12 cellular contexts compared by ENCODE assay signal in the genomic region with DNA sequence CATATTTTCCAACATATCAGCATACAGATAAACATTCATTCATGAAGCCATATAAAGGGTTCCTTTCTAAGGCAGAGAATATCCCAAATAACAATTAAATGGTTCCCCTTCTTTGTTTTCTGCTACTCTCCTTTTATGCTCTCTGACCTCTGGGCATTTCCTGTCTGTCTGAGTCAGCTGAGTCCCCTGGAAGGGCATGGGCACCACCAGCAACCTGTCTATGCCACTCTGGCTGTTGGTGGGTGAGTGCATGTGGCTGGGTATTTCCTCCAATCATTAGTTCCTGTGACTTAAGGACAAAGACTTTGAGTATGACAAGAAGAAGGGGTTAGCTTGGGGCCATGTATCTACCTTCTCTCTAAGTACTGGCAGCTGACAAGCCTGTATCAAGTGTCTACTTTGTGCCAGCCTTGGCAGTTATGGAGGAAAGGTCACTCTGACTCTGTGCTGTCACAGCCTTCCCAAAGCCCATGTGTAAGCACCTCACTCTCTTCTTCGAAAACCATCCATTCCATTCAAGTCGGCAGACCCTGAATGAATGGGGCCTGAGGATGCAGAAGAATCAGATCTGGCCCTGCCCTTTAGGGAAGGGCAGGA.
"Had no signal": no experiment of that assay in that cellular context is flagged by ENCODE, and none has a peak within 500 bp of the region (broad histone marks: within the 10 kb centered on the region; RNA-seq: fewer than 3 reads in every experiment).

No MANE protein-coding gene starts in this region.

- H3K9me3 Mint-ChIP-seq: activated T-helper 17 cell treated with anti-CD3 and anti-CD28 coated beads, Interleukin-2, amount 50 U/mL, for 72 hours; stimulated activated memory B cell treated with anti-CD40 and anti-IgM and Interleukin-4, amounts not matched to agents 10 μg/mL and 1 μg/mL and 100 μg/mL, for 72 hours had no signal

- DNase-seq: activated naive CD4-positive, alpha-beta T cell treated with Interleukin-2 at 50 U/mL for 16 hours; hippocampal formation; mesendoderm; stimulated activated CD4-positive, alpha-beta T cell treated with anti-CD3 and anti-CD28 coated beads, Interleukin-2, amount 100 ng/mL, for 48 hours had no signal

- ATAC-seq: activated T-helper 17 cell treated with anti-CD3 and anti-CD28 coated beads, Interleukin-2, amount 50 U/mL, for 72 hours; esophagus mucosa; stimulated activated memory B cell treated with anti-CD40 and anti-IgM and Interleukin-4, amounts not matched to agents 10 μg/mL and 1 μg/mL and 100 μg/mL, for 72 hours had no signal

- H3K4me3 Mint-ChIP-seq: activated T-helper 17 cell treated with anti-CD3 and anti-CD28 coated beads, Interleukin-2, amount 50 U/mL, for 72 hours; stimulated activated memory B cell treated with anti-CD40 and anti-IgM and Interleukin-4, amounts not matched to agents 10 μg/mL and 1 μg/mL and 100 μg/mL, for 72 hours had no signal

- H3K27ac Mint-ChIP-seq: activated T-helper 17 cell treated with anti-CD3 and anti-CD28 coated beads, Interleukin-2, amount 50 U/mL, for 72 hours; stimulated activated memory B cell treated with anti-CD40 and anti-IgM and Interleukin-4, amounts not matched to agents 10 μg/mL and 1 μg/mL and 100 μg/mL, for 72 hours had no signal

- FAIRE-seq: astrocyte, endometrium, keratinocyte, TTC549, urothelium cell line had no signal

- H3K27me3 Mint-ChIP-seq: activated T-helper 17 cell treated with anti-CD3 and anti-CD28 coated beads, Interleukin-2, amount 50 U/mL, for 72 hours; stimulated activated memory B cell treated with anti-CD40 and anti-IgM and Interleukin-4, amounts not matched to agents 10 μg/mL and 1 μg/mL and 100 μg/mL, for 72 hours had no signal
